ENCODE assay signal across 25 cellular contexts in the genomic region with DNA sequence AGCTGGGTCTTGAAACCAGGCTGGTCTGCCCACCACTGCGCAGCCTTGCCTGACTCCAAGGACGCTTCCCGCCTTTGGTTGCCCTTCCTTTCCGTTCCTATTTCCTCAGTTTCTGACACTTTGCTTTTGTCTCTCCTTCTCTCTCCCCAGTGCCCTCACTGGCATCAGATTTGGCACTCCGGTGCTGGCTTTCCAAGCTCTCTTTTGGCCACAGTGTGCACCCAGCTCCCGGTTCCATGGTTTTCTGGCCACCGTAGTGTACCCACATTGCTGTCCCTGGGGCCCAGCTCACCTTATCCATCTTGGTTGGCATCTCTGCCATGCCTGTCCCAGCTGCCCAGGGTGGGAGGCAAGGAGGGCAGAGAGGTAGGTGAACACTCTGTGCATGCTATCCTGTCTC.
DNase-seq lines count a peak whose midpoint lies in the region; ATAC-seq lines count a peak whose summit lies in the region.
"Had no signal": no experiment of that assay in that cellular context is flagged by ENCODE, and none has a peak within 500 bp of the region (broad histone marks: within the 10 kb centered on the region; RNA-seq: fewer than 3 reads in every experiment).

No MANE protein-coding gene starts in this region.

- H3K9me3 Mint-ChIP-seq in T-helper 1 cell treated with Interleukin-12 subunit alpha and Interleukin-12 subunit beta and Interleukin-4 antibody, amounts not matched to agents 30 μg/mL and 1 μg/mL, for 36 hours: peaks cover 12% of the 10 kb centered on the region
- no peaks in the 10 kb centered on the region for H3K9me3 Mint-ChIP-seq in stimulated activated naive CD8-positive, alpha-beta T cell treated with anti-CD3 and anti-CD28 coated beads, Interleukin-15, Interleukin-2, amounts not matched to agents 100 ng/mL and 50 ng/mL, for 24 hours
- peaks cover 5% of the 10 kb centered on the region in 2 donors for H3K9me3 Mint-ChIP-seq in stimulated activated naive CD8-positive, alpha-beta T cell treated with anti-CD3 and anti-CD28 coated beads, Interleukin-15, amount 100 ng/mL, for 72 hours
- H3K9me3 Mint-ChIP-seq in dendritic cell treated with granulocyte-macrophage colony-stimulating factor and Interleukin-4, amounts not matched to agents 40 ng/mL and 50 ng/mL, for 4 days: peaks cover 8% of the 10 kb centered on the region
- H3K9me3 Mint-ChIP-seq: nephron, type B pancreatic cell had no signal

- ATAC-seq in stimulated activated naive CD8-positive, alpha-beta T cell treated with anti-CD3 and anti-CD28 coated beads, Interleukin-15, amount 100 ng/mL, for 72 hours: no peak
- ATAC-seq in HG02763 (IDR thresholded peaks at IDR 0.05; ENCODE audit: unreplicated experiment): no peak
- ATAC-seq: heart right ventricle; PC-3; stimulated activated memory B cell treated with anti-CD40 and anti-IgM and Interleukin-4, amounts not matched to agents 10 μg/mL and 1 μg/mL and 100 μg/mL, for 72 hours had no signal

- peak overlapping the region; percentile 82 for H3K27ac Mint-ChIP-seq in T-helper 1 cell treated with Interleukin-12 subunit alpha and Interleukin-12 subunit beta and Interleukin-4 antibody, amounts not matched to agents 30 μg/mL and 1 μg/mL, for 36 hours
- H3K27ac Mint-ChIP-seq in stimulated activated naive CD8-positive, alpha-beta T cell treated with anti-CD3 and anti-CD28 coated beads, Interleukin-15, Interleukin-2, amounts not matched to agents 100 ng/mL and 50 ng/mL, for 24 hours: peak overlapping the region; percentile 57
- H3K27ac Mint-ChIP-seq in stimulated activated naive CD8-positive, alpha-beta T cell treated with anti-CD3 and anti-CD28 coated beads, Interleukin-15, amount 100 ng/mL, for 72 hours: peak overlapping the region in 1 of 2 donors; percentile 62
- H3K27ac Mint-ChIP-seq in dendritic cell treated with granulocyte-macrophage colony-stimulating factor and Interleukin-4, amounts not matched to agents 40 ng/mL and 50 ng/mL, for 4 days: peak overlapping the region; percentile 49
- H3K27ac Mint-ChIP-seq: nephron; stimulated activated memory B cell treated with anti-CD40 and anti-IgM and Interleukin-4, amounts not matched to agents 10 μg/mL and 1 μg/mL and 100 μg/mL, for 72 hours; type B pancreatic cell had no signal

- intact Hi-C loops in dendritic cell treated with granulocyte-macrophage colony-stimulating factor and Interleukin-4, amounts not matched to agents 40 ng/mL and 50 ng/mL, for 4 days (cut with micrococcal nuclease): no loop called here

- peaks cover 21% of the 10 kb centered on the region for H3K36me3 Mint-ChIP-seq in T-helper 1 cell treated with Interleukin-12 subunit alpha and Interleukin-12 subunit beta and Interleukin-4 antibody, amounts not matched to agents 30 μg/mL and 1 μg/mL, for 36 hours (ENCODE audit: low read depth)
- no peaks in the 10 kb centered on the region for H3K36me3 Mint-ChIP-seq in stimulated activated naive CD8-positive, alpha-beta T cell treated with anti-CD3 and anti-CD28 coated beads, Interleukin-15, Interleukin-2, amounts not matched to agents 100 ng/mL and 50 ng/mL, for 24 hours (ENCODE audit: low read depth)
- H3K36me3 Mint-ChIP-seq in dendritic cell treated with granulocyte-macrophage colony-stimulating factor and Interleukin-4, amounts not matched to agents 40 ng/mL and 50 ng/mL, for 4 days (ENCODE audit: low read depth): no peaks in the 10 kb centered on the region
- H3K36me3 Mint-ChIP-seq: stimulated activated memory B cell treated with anti-CD40 and anti-IgM and Interleukin-4, amounts not matched to agents 10 μg/mL and 1 μg/mL and 100 μg/mL, for 72 hours; type B pancreatic cell had no signal

- no peaks in the 10 kb centered on the region for H3K27me3 Mint-ChIP-seq in T-helper 1 cell treated with Interleukin-12 subunit alpha and Interleukin-12 subunit beta and Interleukin-4 antibody, amounts not matched to agents 30 μg/mL and 1 μg/mL, for 36 hours (ENCODE audit: low read depth)
- no peaks in the 10 kb centered on the region for H3K27me3 Mint-ChIP-seq in stimulated activated naive CD8-positive, alpha-beta T cell treated with anti-CD3 and anti-CD28 coated beads, Interleukin-15, Interleukin-2, amounts not matched to agents 100 ng/mL and 50 ng/mL, for 24 hours
- no peaks in the 10 kb centered on the region for H3K27me3 Mint-ChIP-seq in stimulated activated naive CD8-positive, alpha-beta T cell treated with anti-CD3 and anti-CD28 coated beads, Interleukin-15, amount 100 ng/mL, for 72 hours
- H3K27me3 Mint-ChIP-seq in dendritic cell treated with granulocyte-macrophage colony-stimulating factor and Interleukin-4, amounts not matched to agents 40 ng/mL and 50 ng/mL, for 4 days: peaks cover 10% of the 10 kb centered on the region

- DNase-seq in T-helper 1 cell (no peak), NCI-H1105 treated with DMSO at 0.1 percent for 48 hours (lab: John Stamatoyannopoulos, UW) (no peak), LoVo (ENCODE audit: low spot score) (no peak)
- no peak for DNase-seq in stimulated activated naive CD8-positive, alpha-beta T cell treated with anti-CD3 and anti-CD28 coated beads, Interleukin-15, amount 100 ng/mL, for 72 hours
- DNase-seq: activated CD4-positive, alpha-beta T cell treated with anti-CD3 and anti-CD28 coated beads for 1 hour; activated CD8-positive, alpha-beta memory T cell treated with anti-CD3 and anti-CD28 coated beads, Interleukin-2, amount 50 U/mL, for 4 hours; amygdala; brain microvascular endothelial cell; DND-41; heart right ventricle; kidney; midbrain; NCI-H146; NCI-H2107; NCI-H345; NCI-H69; PC-3 had no signal

- peaks cover 88% of the 10 kb centered on the region for H3K4me1 Mint-ChIP-seq in T-helper 1 cell treated with Interleukin-12 subunit alpha and Interleukin-12 subunit beta and Interleukin-4 antibody, amounts not matched to agents 30 μg/mL and 1 μg/mL, for 36 hours (ENCODE audit: low read depth)
- peaks cover 88% of the 10 kb centered on the region for H3K4me1 Mint-ChIP-seq in stimulated activated naive CD8-positive, alpha-beta T cell treated with anti-CD3 and anti-CD28 coated beads, Interleukin-15, Interleukin-2, amounts not matched to agents 100 ng/mL and 50 ng/mL, for 24 hours (ENCODE audit: low read depth)
- H3K4me1 Mint-ChIP-seq in stimulated activated naive CD8-positive, alpha-beta T cell treated with anti-CD3 and anti-CD28 coated beads, Interleukin-15, amount 100 ng/mL, for 72 hours: peaks cover 87% of the 10 kb centered on the region
- H3K4me1 Mint-ChIP-seq in dendritic cell treated with granulocyte-macrophage colony-stimulating factor and Interleukin-4, amounts not matched to agents 40 ng/mL and 50 ng/mL, for 4 days (ENCODE audit: low read depth): peaks cover 69% of the 10 kb centered on the region

- H3K4me3 Mint-ChIP-seq in T-helper 1 cell treated with Interleukin-12 subunit alpha and Interleukin-12 subunit beta and Interleukin-4 antibody, amounts not matched to agents 30 μg/mL and 1 μg/mL, for 36 hours: peak overlapping the region; percentile 56
- no peak overlapping the region for H3K4me3 Mint-ChIP-seq in stimulated activated naive CD8-positive, alpha-beta T cell treated with anti-CD3 and anti-CD28 coated beads, Interleukin-15, Interleukin-2, amounts not matched to agents 100 ng/mL and 50 ng/mL, for 24 hours
- H3K4me3 Mint-ChIP-seq in stimulated activated naive CD8-positive, alpha-beta T cell treated with anti-CD3 and anti-CD28 coated beads, Interleukin-15, amount 100 ng/mL, for 72 hours: peak overlapping the region in 1 of 2 donors; percentile 36
- no peak overlapping the region for H3K4me3 Mint-ChIP-seq in dendritic cell treated with granulocyte-macrophage colony-stimulating factor and Interleukin-4, amounts not matched to agents 40 ng/mL and 50 ng/mL, for 4 days
- H3K4me3 Mint-ChIP-seq: CD14-positive monocyte; nephron; stimulated activated memory B cell treated with anti-CD40 and anti-IgM and Interleukin-4, amounts not matched to agents 10 μg/mL and 1 μg/mL and 100 μg/mL, for 72 hours; type B pancreatic cell had no signal
